Comparison of ENCODE assay signal across 1 cellular context in the genomic region with DNA sequence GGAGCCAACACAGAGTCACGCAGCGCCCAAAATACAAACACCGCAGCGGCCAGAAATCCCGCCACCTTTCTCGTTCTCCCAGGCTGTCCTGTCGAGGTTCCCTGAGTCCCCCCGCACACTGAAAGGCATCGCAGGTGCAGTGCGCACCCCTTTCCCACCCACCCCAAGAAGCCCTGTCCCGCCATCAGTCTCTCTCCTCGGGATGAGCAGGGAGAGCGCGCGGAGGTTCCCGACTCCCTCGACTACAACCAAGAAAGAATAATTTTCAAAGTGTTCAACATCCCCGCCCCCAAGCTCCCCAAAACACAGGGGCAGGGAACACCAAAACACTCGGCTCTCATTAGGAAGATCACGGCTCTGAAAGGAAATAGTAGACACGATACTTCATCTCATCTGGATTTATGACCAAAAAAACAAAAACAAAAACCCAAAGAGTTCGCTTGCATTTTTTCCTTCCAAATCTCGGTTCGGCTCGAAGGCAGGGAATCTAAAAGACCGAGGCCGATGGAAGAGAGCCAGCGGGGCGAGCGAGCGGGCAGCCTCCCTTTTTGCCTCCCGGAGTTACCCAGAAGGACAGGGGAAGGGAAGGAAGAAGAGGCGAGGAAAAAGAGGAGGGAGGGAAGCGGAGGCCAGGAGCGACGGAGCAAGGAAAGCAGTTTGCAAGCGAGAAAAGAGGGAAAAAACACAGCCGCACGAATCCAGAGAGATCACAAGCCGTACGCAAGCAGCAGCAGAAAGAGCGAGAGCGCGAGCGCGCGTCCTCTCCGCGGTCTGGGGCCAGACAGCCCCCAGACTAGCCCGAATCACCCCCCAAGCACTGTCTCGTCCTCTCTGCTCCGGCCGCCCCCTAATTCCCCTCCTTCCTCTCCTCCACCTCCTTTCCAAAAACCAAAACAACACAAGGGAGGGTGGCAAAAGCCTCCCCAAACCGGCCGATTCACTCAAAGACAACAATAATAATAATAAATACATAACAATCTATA.
TF ChIP-seq lines count a peak whose summit lies in the region.

No MANE protein-coding gene starts in this region.

TF ChIP-seq in K562, 482 proteins besides CTCF, POLR2A, EP300 and RAD21 (continued from another document and continues in another):
- TF ChIP-seq ZNF639 (CRISPR knock-in tag; conservative IDR thresholded peaks at IDR 0.05 in 1 of 2, IDR thresholded peaks at IDR 0.05 in 1 of 2) (no peak), ZNF121 (CRISPR knock-in tag; conservative IDR thresholded peaks at IDR 0.05) (no peak), ZBTB11 (CRISPR knock-in tag; IDR thresholded peaks at IDR 0.05) (no peak), HBP1 (CRISPR knock-in tag; IDR thresholded peaks at IDR 0.05) (peak; percentile 83; the same call in 1 of the 2 replicates), NCOA4 (IDR thresholded peaks at IDR 0.05; ENCODE audit: partially characterized antibody) (no peak), GABPB2 (CRISPR knock-in tag; conservative IDR thresholded peaks at IDR 0.05) (peak; percentile 52; the same call in 1 of the 2 replicates), ZKSCAN3 (CRISPR knock-in tag; IDR thresholded peaks at IDR 0.05) (no peak), CCNT2 (IDR thresholded peaks at IDR 0.05; ENCODE audit: borderline replicate concordance, extremely low read depth, insufficient read length, low read depth, low read length) (no peak), TAF15 (IDR thresholded peaks at IDR 0.05; ENCODE audit: low read depth, low read length) (no peak), ZNF41 (CRISPR knock-in tag; conservative IDR thresholded peaks at IDR 0.05) (peak; percentile 23; the same call in 1 of the 2 replicates), PTBP1 (IDR thresholded peaks at IDR 0.05; ENCODE audit: low read depth, low read length) (no peak), EZH2 (IDR thresholded peaks at IDR 0.05; ENCODE audit: borderline replicate concordance, low read depth, low read length) (no peak), ETS2 (tag; IDR thresholded peaks at IDR 0.05; ENCODE audit: borderline replicate concordance, poor library complexity, severe bottlenecking) (no peak), MYC (IDR thresholded peaks at IDR 0.05; ENCODE audit: low read depth, low read length) (no peak), MYC (CRISPR knock-in tag; IDR thresholded peaks at IDR 0.05; ENCODE audit: borderline replicate concordance, low read depth) (peak; percentile 59; the same call in 1 of the 2 replicates), KLF13 (tag; IDR thresholded peaks at IDR 0.05; ENCODE audit: borderline replicate concordance, low read depth) (no peak), POLR2AphosphoS5 (IDR thresholded peaks at IDR 0.05; ENCODE audit: control insufficient read depth, insufficient read depth, low read depth, low read length) (0 out of 2 replicates have a peak, but pooled peaks have one; percentile 17), U2AF1 (optimal IDR thresholded peaks at IDR 0.05; ENCODE audit: low read depth, low read length) (no peak), TAF9B (IDR thresholded peaks at IDR 0.05; ENCODE audit: partially characterized antibody) (no peak), ARID1B (IDR thresholded peaks at IDR 0.05) (no peak), CSDE1 (IDR thresholded peaks at IDR 0.05) (no peak), MBD2 (IDR thresholded peaks at IDR 0.05; ENCODE audit: borderline replicate concordance, low read depth) (no peak), ZNF75A (CRISPR knock-in tag; IDR thresholded peaks at IDR 0.05) (no peak), CHD1 (IDR thresholded peaks at IDR 0.05; ENCODE audit: low read length) (peak; percentile 94), RB1 (IDR thresholded peaks at IDR 0.05; ENCODE audit: low read depth) (peak; percentile 33; the same call in 1 of the 2 replicates), NR3C1 (CRISPR knock-in tag; IDR thresholded peaks at IDR 0.05) (no peak), NELFE (IDR thresholded peaks at IDR 0.05; ENCODE audit: insufficient read depth, insufficient read length) (no peak), ZNF778 (CRISPR knock-in tag; IDR thresholded peaks at IDR 0.05) (no peak), ZNF3 (CRISPR knock-in tag; IDR thresholded peaks at IDR 0.05) (no peak), XRCC4 (IDR thresholded peaks at IDR 0.05; ENCODE audit: extremely low read depth, insufficient read depth, insufficient read length) (no peak), SUPT5H (IDR thresholded peaks at IDR 0.05) (peak; percentile 75; the same call in 1 of the 2 replicates), HMG20A (CRISPR knock-in tag; conservative IDR thresholded peaks at IDR 0.05) (no peak), MLLT1 (IDR thresholded peaks at IDR 0.05) (peak in 1 of 2 experiments; percentile 97; a peak in 2 of 4 replicates), BHLHE40 (IDR thresholded peaks at IDR 0.05; ENCODE audit: low read length) (no peak)
- TF ChIP-seq, protein P1, sequence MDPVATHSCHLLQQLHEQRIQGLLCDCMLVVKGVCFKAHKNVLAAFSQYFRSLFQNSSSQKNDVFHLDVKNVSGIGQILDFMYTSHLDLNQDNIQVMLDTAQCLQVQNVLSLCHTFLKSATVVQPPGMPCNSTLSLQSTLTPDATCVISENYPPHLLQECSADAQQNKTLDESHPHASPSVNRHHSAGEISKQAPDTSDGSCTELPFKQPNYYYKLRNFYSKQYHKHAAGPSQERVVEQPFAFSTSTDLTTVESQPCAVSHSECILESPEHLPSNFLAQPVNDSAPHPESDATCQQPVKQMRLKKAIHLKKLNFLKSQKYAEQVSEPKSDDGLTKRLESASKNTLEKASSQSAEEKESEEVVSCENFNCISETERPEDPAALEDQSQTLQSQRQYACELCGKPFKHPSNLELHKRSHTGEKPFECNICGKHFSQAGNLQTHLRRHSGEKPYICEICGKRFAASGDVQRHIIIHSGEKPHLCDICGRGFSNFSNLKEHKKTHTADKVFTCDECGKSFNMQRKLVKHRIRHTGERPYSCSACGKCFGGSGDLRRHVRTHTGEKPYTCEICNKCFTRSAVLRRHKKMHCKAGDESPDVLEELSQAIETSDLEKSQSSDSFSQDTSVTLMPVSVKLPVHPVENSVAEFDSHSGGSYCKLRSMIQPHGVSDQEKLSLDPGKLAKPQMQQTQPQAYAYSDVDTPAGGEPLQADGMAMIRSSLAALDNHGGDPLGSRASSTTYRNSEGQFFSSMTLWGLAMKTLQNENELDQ (CRISPR knock-in tag; IDR thresholded peaks at IDR 0.05; ENCODE audit: borderline replicate concordance): no peak
- TF ChIP-seq, protein P2, sequence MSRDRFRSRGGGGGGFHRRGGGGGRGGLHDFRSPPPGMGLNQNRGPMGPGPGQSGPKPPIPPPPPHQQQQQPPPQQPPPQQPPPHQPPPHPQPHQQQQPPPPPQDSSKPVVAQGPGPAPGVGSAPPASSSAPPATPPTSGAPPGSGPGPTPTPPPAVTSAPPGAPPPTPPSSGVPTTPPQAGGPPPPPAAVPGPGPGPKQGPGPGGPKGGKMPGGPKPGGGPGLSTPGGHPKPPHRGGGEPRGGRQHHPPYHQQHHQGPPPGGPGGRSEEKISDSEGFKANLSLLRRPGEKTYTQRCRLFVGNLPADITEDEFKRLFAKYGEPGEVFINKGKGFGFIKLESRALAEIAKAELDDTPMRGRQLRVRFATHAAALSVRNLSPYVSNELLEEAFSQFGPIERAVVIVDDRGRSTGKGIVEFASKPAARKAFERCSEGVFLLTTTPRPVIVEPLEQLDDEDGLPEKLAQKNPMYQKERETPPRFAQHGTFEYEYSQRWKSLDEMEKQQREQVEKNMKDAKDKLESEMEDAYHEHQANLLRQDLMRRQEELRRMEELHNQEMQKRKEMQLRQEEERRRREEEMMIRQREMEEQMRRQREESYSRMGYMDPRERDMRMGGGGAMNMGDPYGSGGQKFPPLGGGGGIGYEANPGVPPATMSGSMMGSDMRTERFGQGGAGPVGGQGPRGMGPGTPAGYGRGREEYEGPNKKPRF (IDR thresholded peaks at IDR 0.05; ENCODE audit: low read depth, low read length): no peak
- TF ChIP-seq, protein P3, sequence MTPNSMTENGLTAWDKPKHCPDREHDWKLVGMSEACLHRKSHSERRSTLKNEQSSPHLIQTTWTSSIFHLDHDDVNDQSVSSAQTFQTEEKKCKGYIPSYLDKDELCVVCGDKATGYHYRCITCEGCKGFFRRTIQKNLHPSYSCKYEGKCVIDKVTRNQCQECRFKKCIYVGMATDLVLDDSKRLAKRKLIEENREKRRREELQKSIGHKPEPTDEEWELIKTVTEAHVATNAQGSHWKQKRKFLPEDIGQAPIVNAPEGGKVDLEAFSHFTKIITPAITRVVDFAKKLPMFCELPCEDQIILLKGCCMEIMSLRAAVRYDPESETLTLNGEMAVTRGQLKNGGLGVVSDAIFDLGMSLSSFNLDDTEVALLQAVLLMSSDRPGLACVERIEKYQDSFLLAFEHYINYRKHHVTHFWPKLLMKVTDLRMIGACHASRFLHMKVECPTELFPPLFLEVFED (CRISPR knock-in tag; conservative IDR thresholded peaks at IDR 0.05): peak; percentile 87
- TF ChIP-seq, protein P4, sequence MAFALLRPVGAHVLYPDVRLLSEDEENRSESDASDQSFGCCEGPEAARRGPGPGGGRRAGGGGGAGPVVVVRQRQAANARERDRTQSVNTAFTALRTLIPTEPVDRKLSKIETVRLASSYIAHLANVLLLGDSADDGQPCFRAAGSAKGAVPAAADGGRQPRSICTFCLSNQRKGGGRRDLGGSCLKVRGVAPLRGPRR (CRISPR knock-in tag; IDR thresholded peaks at IDR 0.05): no peak
- TF ChIP-seq, protein P5, sequence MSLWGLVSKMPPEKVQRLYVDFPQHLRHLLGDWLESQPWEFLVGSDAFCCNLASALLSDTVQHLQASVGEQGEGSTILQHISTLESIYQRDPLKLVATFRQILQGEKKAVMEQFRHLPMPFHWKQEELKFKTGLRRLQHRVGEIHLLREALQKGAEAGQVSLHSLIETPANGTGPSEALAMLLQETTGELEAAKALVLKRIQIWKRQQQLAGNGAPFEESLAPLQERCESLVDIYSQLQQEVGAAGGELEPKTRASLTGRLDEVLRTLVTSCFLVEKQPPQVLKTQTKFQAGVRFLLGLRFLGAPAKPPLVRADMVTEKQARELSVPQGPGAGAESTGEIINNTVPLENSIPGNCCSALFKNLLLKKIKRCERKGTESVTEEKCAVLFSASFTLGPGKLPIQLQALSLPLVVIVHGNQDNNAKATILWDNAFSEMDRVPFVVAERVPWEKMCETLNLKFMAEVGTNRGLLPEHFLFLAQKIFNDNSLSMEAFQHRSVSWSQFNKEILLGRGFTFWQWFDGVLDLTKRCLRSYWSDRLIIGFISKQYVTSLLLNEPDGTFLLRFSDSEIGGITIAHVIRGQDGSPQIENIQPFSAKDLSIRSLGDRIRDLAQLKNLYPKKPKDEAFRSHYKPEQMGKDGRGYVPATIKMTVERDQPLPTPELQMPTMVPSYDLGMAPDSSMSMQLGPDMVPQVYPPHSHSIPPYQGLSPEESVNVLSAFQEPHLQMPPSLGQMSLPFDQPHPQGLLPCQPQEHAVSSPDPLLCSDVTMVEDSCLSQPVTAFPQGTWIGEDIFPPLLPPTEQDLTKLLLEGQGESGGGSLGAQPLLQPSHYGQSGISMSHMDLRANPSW (CRISPR knock-in tag; IDR thresholded peaks at IDR 0.05): no peak
